In the genomic region with DNA sequence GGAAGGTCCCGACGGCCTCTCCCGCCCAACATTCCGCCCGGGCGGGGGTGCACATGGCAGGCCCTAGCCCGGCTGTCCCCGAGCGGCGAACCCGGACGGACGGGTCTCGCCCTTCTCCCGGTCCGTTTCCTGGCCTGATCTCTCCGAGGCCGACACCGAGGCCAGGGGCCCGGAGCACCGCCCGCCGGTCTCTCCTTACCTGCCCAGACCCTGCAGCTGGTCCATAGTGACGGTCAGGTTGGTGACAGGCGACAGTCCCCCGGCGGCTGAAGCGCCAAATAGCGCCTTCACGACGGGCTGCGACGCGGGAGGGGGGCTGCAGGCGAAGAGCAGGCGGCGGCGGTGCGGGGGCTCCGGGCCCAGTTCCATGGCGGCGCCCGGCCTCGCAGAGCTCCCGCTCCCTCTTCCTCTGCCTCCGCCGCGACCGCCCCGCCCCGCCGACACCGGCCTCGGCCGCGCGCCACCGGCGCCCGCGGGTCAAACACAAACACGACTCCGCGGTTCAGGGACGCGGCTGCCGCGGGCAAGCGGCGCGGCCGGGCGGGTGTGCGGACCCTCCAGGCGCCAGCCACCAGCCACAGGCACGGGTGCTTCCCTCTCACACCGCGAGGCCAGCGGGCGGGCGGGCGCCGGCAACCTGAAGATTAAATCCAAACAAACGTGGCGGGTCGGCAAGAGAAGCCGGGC, we compare ENCODE assay signal across 8 cellular contexts. TPM values are rescaled to one million over a fixed set of nuclear protein-coding genes. Genes with fewer than 3 reads are reported as not detected.
DNase-seq lines count a peak whose midpoint lies in the region; ATAC-seq and TF ChIP-seq lines count a peak whose summit lies in the region.

No MANE protein-coding gene starts in this region.

- in situ Hi-C loops in ACHN (cut with HindIII; ENCODE audit: low pct_ligation_motif_present, low pct_unique_long_range_greater_than_20kb, low sequenced_read_pairs), result no loop called here

- TF ChIP-seq POLR2A in testis (IDR thresholded peaks at IDR 0.05), result no peak

- intact Hi-C loops in testis (cut with DNase I; ENCODE audit: low total_unique reads), result no loop called here

- WGBS in testis, 2 donors, result 1% methylated on average over 43 of the region's 87 CpGs; no CpG with 5 or more reads in 1 of the 2 donors

- peaks cover 11% of the 10 kb centered on the region for H3K4me1 ChIP-seq in testis

- peak; percentile 42 for DNase-seq in ACHN
- peak; percentile 4 for DNase-seq in effector CD4-positive, alpha-beta T cell
- DNase-seq in midbrain (lab: John Stamatoyannopoulos, UW), result peak; percentile 70
- DNase-seq in testis, result no peak
- DNase-seq in NCI-H1105 (lab: John Stamatoyannopoulos, UW), result no peak

- ATAC-seq in GM18517 (IDR thresholded peaks at IDR 0.05; ENCODE audit: unreplicated experiment), result peak; percentile 31
- ATAC-seq in HG03039 (IDR thresholded peaks at IDR 0.05; ENCODE audit: unreplicated experiment), result peak; percentile 28
- ATAC-seq in SK-N-SH treated with all-trans-retinoic acid at 6 μM for 48 hours, result peak; percentile 42

- H3K27ac ChIP-seq in testis, result peak overlapping the region; percentile 61 to 78

- peak overlapping the region; percentile 75 to 76 for H3K4me3 ChIP-seq in testis

- no peaks in the 10 kb centered on the region for H3K36me3 ChIP-seq in testis (ENCODE audit: low read depth, missing control alignments)

- no peaks in the 10 kb centered on the region for H3K9me3 ChIP-seq in testis

- TF ChIP-seq CTCF in testis (IDR thresholded peaks at IDR 0.05), result no peak

- H3K27me3 ChIP-seq in testis, result no peaks in the 10 kb centered on the region

TF ChIP-seq in SK-N-SH treated with all-trans-retinoic acid at 6 μM for 48 hours, 23 proteins besides CTCF, POLR2A, EP300 and RAD21:
- TF ChIP-seq, protein P1, sequence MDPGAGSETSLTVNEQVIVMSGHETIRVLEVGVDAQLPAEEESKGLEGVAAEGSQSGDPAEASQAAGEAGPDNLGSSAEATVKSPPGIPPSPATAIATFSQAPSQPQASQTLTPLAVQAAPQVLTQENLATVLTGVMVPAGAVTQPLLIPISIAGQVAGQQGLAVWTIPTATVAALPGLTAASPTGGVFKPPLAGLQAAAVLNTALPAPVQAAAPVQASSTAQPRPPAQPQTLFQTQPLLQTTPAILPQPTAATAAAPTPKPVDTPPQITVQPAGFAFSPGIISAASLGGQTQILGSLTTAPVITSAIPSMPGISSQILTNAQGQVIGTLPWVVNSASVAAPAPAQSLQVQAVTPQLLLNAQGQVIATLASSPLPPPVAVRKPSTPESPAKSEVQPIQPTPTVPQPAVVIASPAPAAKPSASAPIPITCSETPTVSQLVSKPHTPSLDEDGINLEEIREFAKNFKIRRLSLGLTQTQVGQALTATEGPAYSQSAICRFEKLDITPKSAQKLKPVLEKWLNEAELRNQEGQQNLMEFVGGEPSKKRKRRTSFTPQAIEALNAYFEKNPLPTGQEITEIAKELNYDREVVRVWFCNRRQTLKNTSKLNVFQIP (CRISPR knock-in tag; IDR thresholded peaks at IDR 0.05; ENCODE audit: borderline replicate concordance, low read depth), result no peak
- TF ChIP-seq TSHZ2 (CRISPR knock-in tag; IDR thresholded peaks at IDR 0.05) (no peak), GLIS3 (CRISPR knock-in tag; IDR thresholded peaks at IDR 0.05) (no peak), CREB5 (CRISPR knock-in tag; IDR thresholded peaks at IDR 0.05; ENCODE audit: low read depth) (no peak), ZNF8 (CRISPR knock-in tag; IDR thresholded peaks at IDR 0.05) (no peak), TOX (CRISPR knock-in tag; IDR thresholded peaks at IDR 0.05; ENCODE audit: borderline replicate concordance) (no peak), CSDC2 (CRISPR knock-in tag; IDR thresholded peaks at IDR 0.05) (no peak), ZNF565 (CRISPR knock-in tag; conservative IDR thresholded peaks at IDR 0.05; ENCODE audit: low read depth) (no peak)
- TF ChIP-seq, protein P2, sequence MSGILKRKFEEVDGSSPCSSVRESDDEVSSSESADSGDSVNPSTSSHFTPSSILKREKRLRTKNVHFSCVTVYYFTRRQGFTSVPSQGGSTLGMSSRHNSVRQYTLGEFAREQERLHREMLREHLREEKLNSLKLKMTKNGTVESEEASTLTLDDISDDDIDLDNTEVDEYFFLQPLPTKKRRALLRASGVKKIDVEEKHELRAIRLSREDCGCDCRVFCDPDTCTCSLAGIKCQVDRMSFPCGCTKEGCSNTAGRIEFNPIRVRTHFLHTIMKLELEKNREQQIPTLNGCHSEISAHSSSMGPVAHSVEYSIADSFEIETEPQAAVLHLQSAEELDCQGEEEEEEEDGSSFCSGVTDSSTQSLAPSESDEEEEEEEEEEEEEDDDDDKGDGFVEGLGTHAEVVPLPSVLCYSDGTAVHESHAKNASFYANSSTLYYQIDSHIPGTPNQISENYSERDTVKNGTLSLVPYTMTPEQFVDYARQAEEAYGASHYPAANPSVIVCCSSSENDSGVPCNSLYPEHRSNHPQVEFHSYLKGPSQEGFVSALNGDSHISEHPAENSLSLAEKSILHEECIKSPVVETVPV (CRISPR knock-in tag; IDR thresholded peaks at IDR 0.05), result no peak

RNA-seq across cellular contexts. Expression of gene CDC25A, which starts 0.5 kb away (rescaled TPM):
- total RNA-seq in testis, result 10 to 100 TPM; 46.3 to 51.6 TPM
- polyA plus RNA-seq in testis (ENCODE audit: insufficient read depth, low read depth, low replicate concordance), result 29.3 TPM

RNA-seq across cellular contexts. Expression of gene CAMP, which starts 35.6 kb away (rescaled TPM):
- total RNA-seq in testis, result 1 to 10 TPM; 1.4 to 1.7 TPM
- polyA plus RNA-seq in testis (ENCODE audit: insufficient read depth, low read depth, low replicate concordance), result 2.8 TPM

RNA-seq across cellular contexts. Expression of gene ZNF589, which starts 53.2 kb away (rescaled TPM):
- 10 to 100 TPM; 20.9 to 36.8 TPM for total RNA-seq in testis
- polyA plus RNA-seq in testis (ENCODE audit: insufficient read depth, low read depth, low replicate concordance), result 16.0 TPM

Comparison
In these comparisons a context has a peak if more than half of its experiments do, and no peak if none do; other contexts are left out.
1. DNase-seq: peak in ACHN (single experiment), effector CD4-positive, alpha-beta T cell (single experiment) and midbrain (single experiment); none in testis (single experiment) and NCI-H1105 (single experiment).
2. Peak in every context shown above with its lines, with median percentiles within 50 percentile points of each other: ATAC-seq.